Comparison of ENCODE assay signal across 27 cellular contexts in the genomic region with DNA sequence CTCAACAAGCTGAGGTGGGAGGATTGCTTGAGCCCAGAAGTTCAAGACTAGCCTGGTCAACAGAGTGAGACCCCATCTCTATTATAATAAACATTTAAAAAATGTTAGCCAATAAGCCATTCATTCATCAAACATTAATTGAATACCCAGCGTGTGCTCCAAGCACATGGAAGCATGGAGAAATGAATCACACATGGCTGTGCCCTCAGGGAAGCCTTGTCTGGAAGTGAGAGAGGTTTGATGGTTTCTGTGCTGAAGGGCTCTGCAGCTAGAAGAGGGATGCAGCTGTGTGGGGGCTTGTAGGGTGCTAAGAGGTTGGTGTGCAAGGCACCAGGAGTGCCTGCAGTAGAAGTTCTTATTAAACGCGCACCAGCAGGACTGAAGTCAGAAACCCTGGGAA.
"Had no signal": no experiment of that assay in that cellular context is flagged by ENCODE, and none has a peak within 500 bp of the region (broad histone marks: within the 10 kb centered on the region; RNA-seq: fewer than 3 reads in every experiment).

No MANE protein-coding gene starts in this region.

- H3K27ac ChIP-seq: ascending aorta had no signal

- H3K27me3 Mint-ChIP-seq: activated CD4-positive, alpha-beta T cell treated with anti-CD3 and anti-CD28 coated beads, Interleukin-2, amount 10 ng/mL, durations not matched to agents 24 days and 14 days; activated CD8-positive, alpha-beta T cell treated with anti-CD3 and anti-CD28 coated beads for 36 hours; activated naive CD8-positive, alpha-beta T cell treated with anti-CD3 and anti-CD28 coated beads, Interleukin-2, amount 10 ng/mL, durations not matched to agents 7 days and 5 days; activated T-helper 17 cell treated with anti-CD3 and anti-CD28 coated beads, Interleukin-2, amount 50 U/mL, for 72 hours had no signal

- H3K9me3 Mint-ChIP-seq: activated CD4-positive, alpha-beta T cell treated with anti-CD3 and anti-CD28 coated beads, Interleukin-2, amount 10 ng/mL, durations not matched to agents 24 days and 14 days; activated CD8-positive, alpha-beta T cell treated with anti-CD3 and anti-CD28 coated beads for 36 hours; activated naive CD8-positive, alpha-beta T cell treated with anti-CD3 and anti-CD28 coated beads, Interleukin-2, amount 10 ng/mL, durations not matched to agents 7 days and 5 days; activated T-cell treated with anti-CD3 and anti-CD28 coated beads, Interleukin-2, amount 50 U/mL, for 72 hours; activated T-helper 17 cell treated with anti-CD3 and anti-CD28 coated beads, Interleukin-2, amount 50 U/mL, for 72 hours had no signal

- H3K36me3 ChIP-seq: MG63 had no signal

- H3K4me1 Mint-ChIP-seq: activated T-helper 17 cell treated with anti-CD3 and anti-CD28 coated beads, Interleukin-2, amount 50 U/mL, for 72 hours had no signal

- H3K36me3 Mint-ChIP-seq: activated naive CD8-positive, alpha-beta T cell treated with anti-CD3 and anti-CD28 coated beads, Interleukin-2, amount 10 ng/mL, durations not matched to agents 7 days and 5 days had no signal

- ATAC-seq: activated CD8-positive, alpha-beta T cell treated with anti-CD3 and anti-CD28 coated beads for 36 hours; activated T-cell treated with anti-CD3 and anti-CD28 coated beads, Interleukin-2, amount 50 U/mL, for 72 hours; activated T-helper 17 cell treated with anti-CD3 and anti-CD28 coated beads, Interleukin-2, amount 50 U/mL, for 72 hours; Panc1 had no signal

- H3K27ac Mint-ChIP-seq: activated CD4-positive, alpha-beta T cell treated with anti-CD3 and anti-CD28 coated beads, Interleukin-2, amount 10 ng/mL, durations not matched to agents 24 days and 14 days; activated CD8-positive, alpha-beta T cell treated with anti-CD3 and anti-CD28 coated beads for 36 hours; activated naive CD8-positive, alpha-beta T cell treated with anti-CD3 and anti-CD28 coated beads, Interleukin-2, amount 10 ng/mL, durations not matched to agents 7 days and 5 days; activated T-cell treated with anti-CD3 and anti-CD28 coated beads, Interleukin-2, amount 50 U/mL, for 72 hours; activated T-helper 17 cell treated with anti-CD3 and anti-CD28 coated beads, Interleukin-2, amount 50 U/mL, for 72 hours had no signal

- H3K9me3 ChIP-seq: ascending aorta, MG63 had no signal

- H3K4me3 ChIP-seq: ascending aorta, MG63 had no signal

- DNase-seq: activated CD4-positive, alpha-beta T cell treated with anti-CD3 and anti-CD28 coated beads, Interleukin-2, amount 10 ng/mL, durations not matched to agents 24 days and 14 days; activated CD4-positive, alpha-beta T cell treated with anti-CD3 and anti-CD28 coated beads, Interleukin-2, amount 50 U/mL, for 4 hours; activated CD8-positive, alpha-beta T cell treated with anti-CD3 and anti-CD28 coated beads for 36 hours; activated effector memory CD4-positive, alpha-beta T cell treated with anti-CD3 and anti-CD28 coated beads, Interleukin-2, amount 50 U/mL, for 16 hours; activated naive CD4-positive, alpha-beta T cell; activated naive CD4-positive, alpha-beta T cell treated with anti-CD3 and anti-CD28 coated beads, Interleukin-2, amount 50 U/mL, for 16 hours; activated naive CD8-positive, alpha-beta T cell treated with anti-CD3 and anti-CD28 coated beads, Interleukin-2, amount 10 ng/mL, durations not matched to agents 7 days and 5 days; activated T-cell treated with anti-CD3 and anti-CD28 coated beads, Interleukin-2, amount 50 U/mL, for 1 hour; activated T-cell treated with anti-CD3 and anti-CD28 coated beads, Interleukin-2, amount 50 U/mL, for 72 hours; amygdala; MG63; NCI-H1048; NCI-H1105 treated with DMSO at 0.1 percent for 48 hours; NCI-H1436; NCI-H1694; NCI-H1930; NCI-H2081 treated with DMSO at 0.1 percent for 48 hours; NCI-H226; NCI-H446 treated with DMSO at 0.1 percent for 48 hours; NCI-H524 treated with DMSO at 0.1 percent for 48 hours; RPMI8226; SHP77 treated with DMSO at 0.1 percent for 48 hours; SW 1271; T-helper 1 cell had no signal

- H3K4me1 ChIP-seq: ascending aorta had no signal

- H3K27me3 ChIP-seq: ascending aorta, MG63 had no signal

- H3K4me3 Mint-ChIP-seq: activated CD4-positive, alpha-beta T cell treated with anti-CD3 and anti-CD28 coated beads, Interleukin-2, amount 10 ng/mL, durations not matched to agents 24 days and 14 days; activated CD8-positive, alpha-beta T cell treated with anti-CD3 and anti-CD28 coated beads for 36 hours; activated naive CD8-positive, alpha-beta T cell treated with anti-CD3 and anti-CD28 coated beads, Interleukin-2, amount 10 ng/mL, durations not matched to agents 7 days and 5 days; activated T-cell treated with anti-CD3 and anti-CD28 coated beads, Interleukin-2, amount 50 U/mL, for 72 hours; activated T-helper 17 cell treated with anti-CD3 and anti-CD28 coated beads, Interleukin-2, amount 50 U/mL, for 72 hours had no signal
